8 cellular contexts compared by ENCODE assay signal in genomic region chrX:49043220-49043986, GRCh38. TPM values are rescaled to one million over a fixed set of nuclear protein-coding genes. Genes with fewer than 3 reads are reported as not detected.
DNase-seq lines count a peak whose midpoint lies in the region; ATAC-seq and TF ChIP-seq lines count a peak whose summit lies in the region.

Gene TFE3, minus strand, starts transcription at chrX:49043357. Its CDS starts 131 bp downstream, at chrX:49043226.

- peak within 1 kb of the TSS; percentile 61 to 89 for H3K9ac ChIP-seq in mucosa of rectum (ENCODE audit: low read depth in 1 of 2, low read length in 2 of 2)

- peak within 1 kb of the TSS; percentile 85 to 87 for H3K27ac ChIP-seq in mucosa of rectum (ENCODE audit: low read depth in 2 of 2, low read length in 2 of 2)

- peaks cover 2 to 6% of the 10 kb centered on the region in 2 donors for H3K36me3 ChIP-seq in mucosa of rectum (ENCODE audit: control insufficient read depth in 2 of 2, insufficient read depth in 2 of 2, low read length in 2 of 2)

- H3K27me3 Mint-ChIP-seq in activated T-cell treated with anti-CD3 and anti-CD28 coated beads, Interleukin-2, amount 50 U/mL, for 24 hours, result peaks cover 12% of the 10 kb centered on the region

- H3K27me3 ChIP-seq in mucosa of rectum (ENCODE audit: control insufficient read depth in 2 of 2, insufficient read depth in 2 of 2, low read length in 2 of 2), result no peaks in the 10 kb centered on the region

- H3K4me3 ChIP-seq in epithelial cell of proximal tubule (ENCODE audit: low read depth, low read length), result peak within 1 kb of the TSS; percentile 75
- H3K4me3 ChIP-seq in mucosa of rectum (ENCODE audit: low read length in 2 of 2), result peak within 1 kb of the TSS; percentile 66 to 73

- DNase-seq in DMS53 (lab: John Stamatoyannopoulos, UW) (peak; percentile 99), KG1 (lab: John Stamatoyannopoulos, UW) (peak; percentile 75), epithelial cell of proximal tubule (ENCODE audit: low read depth) (peak; percentile 84)
- DNase-seq in activated T-cell treated with anti-CD3 and anti-CD28 coated beads, Interleukin-2, amount 50 U/mL, for 24 hours, result peak; percentile 92
- DNase-seq in stimulated activated CD8-positive, alpha-beta memory T cell treated with anti-CD3 and anti-CD28 coated beads, Interleukin-4, amount 100 ng/mL, for 48 hours, result peak; percentile 95

- no peaks in the 10 kb centered on the region for H3K9me3 Mint-ChIP-seq in activated T-cell treated with anti-CD3 and anti-CD28 coated beads, Interleukin-2, amount 50 U/mL, for 24 hours

- H3K4me3 Mint-ChIP-seq in activated T-cell treated with anti-CD3 and anti-CD28 coated beads, Interleukin-2, amount 50 U/mL, for 24 hours, result peak within 1 kb of the TSS; percentile 92

- peak; percentile 56 for TF ChIP-seq CTCF in epithelial cell of proximal tubule (conservative IDR thresholded peaks at IDR 0.05; ENCODE audit: low read depth, low read length)

- H3K9me3 ChIP-seq in mucosa of rectum (ENCODE audit: control insufficient read depth in 2 of 2, low read length in 2 of 2), result no peaks in the 10 kb centered on the region

- H3K27ac Mint-ChIP-seq in activated T-cell treated with anti-CD3 and anti-CD28 coated beads, Interleukin-2, amount 50 U/mL, for 24 hours, result peak within 1 kb of the TSS; percentile 95

- peaks cover 33% of the 10 kb centered on the region for H3K4me1 Mint-ChIP-seq in activated T-cell treated with anti-CD3 and anti-CD28 coated beads, Interleukin-2, amount 50 U/mL, for 24 hours (ENCODE audit: low read depth)

- peaks cover 7 to 10% of the 10 kb centered on the region in 2 donors for H3K4me1 ChIP-seq in mucosa of rectum (ENCODE audit: control insufficient read depth in 2 of 2, insufficient read depth in 2 of 2, low read length in 2 of 2)

- H3K36me3 Mint-ChIP-seq in activated T-cell treated with anti-CD3 and anti-CD28 coated beads, Interleukin-2, amount 50 U/mL, for 24 hours (ENCODE audit: low read depth), result peaks cover 24% of the 10 kb centered on the region

- peak; percentile 91 for ATAC-seq in GM21723 (IDR thresholded peaks at IDR 0.05; ENCODE audit: unreplicated experiment)

TF ChIP-seq in PFSK-1, 5 proteins besides CTCF, POLR2A, EP300 and RAD21:
- TF ChIP-seq TAF1 (IDR thresholded peaks at IDR 0.05; ENCODE audit: borderline replicate concordance, insufficient read depth, low read length), result no peak
- TF ChIP-seq POLR2AphosphoS5 (IDR thresholded peaks at IDR 0.05; ENCODE audit: low read depth, low read length), result 0 out of 2 replicates have a peak, but pooled peaks have one; percentile 24
- no peak for TF ChIP-seq REST (IDR thresholded peaks at IDR 0.05; ENCODE audit: insufficient read depth in 1 of 2, low read depth in 2 of 2, low read length in 2 of 2)
- no peak for TF ChIP-seq FOXP2 (optimal IDR thresholded peaks at IDR 0.05; ENCODE audit: borderline replicate concordance, extremely low read depth, extremely low read length, insufficient read depth)
- no peak; the same call in 1 of the 2 replicates for TF ChIP-seq SIN3A (IDR thresholded peaks at IDR 0.05; ENCODE audit: borderline replicate concordance, insufficient read depth, low read length)

RNA-seq across cellular contexts. Expression of gene TFE3, which starts in this region (rescaled TPM):
- 65.5 TPM for polyA plus RNA-seq in PFSK-1 (2012; ENCODE audit: insufficient read length, low read depth)
- total RNA-seq in epithelial cell of proximal tubule, result 51.8 and 63.7 TPM in 2 replicates

Comparison
In these comparisons a context has a peak if more than half of its experiments do, and no peak if none do; other contexts are left out.
1. Peak in every context shown above with its lines: DNase-seq, ATAC-seq, H3K4me3 ChIP-seq and H3K27ac ChIP-seq.